18 cellular contexts compared by ENCODE assay signal in the genomic region with DNA sequence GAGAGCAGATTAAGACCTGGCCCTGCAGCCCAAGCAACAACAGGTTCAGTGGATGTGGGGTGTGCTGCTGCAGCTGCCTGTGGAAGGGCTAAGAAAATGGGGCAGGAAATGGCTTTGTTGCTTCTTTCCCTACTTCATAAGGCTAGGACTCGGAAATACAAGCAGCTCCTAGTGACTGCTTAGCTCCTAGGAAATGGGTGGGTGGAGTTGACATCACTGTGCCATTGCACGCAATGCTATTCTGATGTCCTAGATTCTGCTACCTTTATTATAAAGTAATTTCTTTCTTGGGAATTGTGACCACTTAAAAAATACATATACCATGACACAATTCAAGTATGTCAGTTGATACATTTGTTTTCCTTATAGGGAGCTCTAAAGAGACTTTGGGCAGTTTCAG.
DNase-seq lines count a peak whose midpoint lies in the region; FAIRE-seq and TF ChIP-seq lines count a peak whose summit lies in the region.
"Had no signal": no experiment of that assay in that cellular context is flagged by ENCODE, and none has a peak within 500 bp of the region (broad histone marks: within the 10 kb centered on the region; RNA-seq: fewer than 3 reads in every experiment).

No MANE protein-coding gene starts in this region.

- no peak overlapping the region for H4K8ac ChIP-seq in mesenchymal stem cell (ENCODE audit: low read length)

- no peak overlapping the region for H2BK5ac ChIP-seq in mesenchymal stem cell (ENCODE audit: low read depth, low read length, poor library complexity, severe bottlenecking)

- H2AFZ ChIP-seq in smooth muscle cell (ENCODE audit: low read depth) (no peak overlapping the region), mesenchymal stem cell (ENCODE audit: low read depth, low read length) (no peak overlapping the region)

- no peak overlapping the region for H2BK120ac ChIP-seq in mesenchymal stem cell (ENCODE audit: low read depth, low read length)

- H2BK15ac ChIP-seq in mesenchymal stem cell (ENCODE audit: low read depth, poor library complexity, severe bottlenecking) = no peak overlapping the region

- FAIRE-seq in urothelium cell line (lab: Jason Lieb, UNC) = no peak
- FAIRE-seq: A549, G401.6, GM12891, GM19239, H1 had no signal

- H3K4me3 Mint-ChIP-seq in dendritic cell treated with granulocyte-macrophage colony-stimulating factor and Interleukin-4, amounts not matched to agents 40 ng/mL and 50 ng/mL, for 4 days = no peak overlapping the region
- H3K4me3 Mint-ChIP-seq: CD4-positive, alpha-beta memory T cell; H9 had no signal

- H3K79me2 ChIP-seq in smooth muscle cell (ENCODE audit: low read depth) = no peaks in the 10 kb centered on the region

- H2AK5ac ChIP-seq in mesenchymal stem cell (ENCODE audit: low read length, severe bottlenecking) = no peak overlapping the region

- intact Hi-C loops in dendritic cell treated with granulocyte-macrophage colony-stimulating factor and Interleukin-4, amounts not matched to agents 40 ng/mL and 50 ng/mL, for 4 days (cut with micrococcal nuclease) = no loop called here

- H3K27ac Mint-ChIP-seq in dendritic cell treated with granulocyte-macrophage colony-stimulating factor and Interleukin-4, amounts not matched to agents 40 ng/mL and 50 ng/mL, for 4 days = peak overlapping the region; percentile 77
- H3K27ac Mint-ChIP-seq: H9 had no signal

- H3K36me3 ChIP-seq in smooth muscle cell (ENCODE audit: low read depth) (no peaks in the 10 kb centered on the region), mesenchymal stem cell (ENCODE audit: control insufficient read depth in 1 of 2, insufficient read depth in 2 of 2, low read depth in 1 of 2, low read length in 2 of 2) (peaks cover 13 to 66% of the 10 kb centered on the region in 2 experiments)

- peaks cover 16% of the 10 kb centered on the region for H3F3A ChIP-seq in smooth muscle cell (ENCODE audit: low read depth)

- H3K4me3 ChIP-seq in smooth muscle cell (no peak overlapping the region), mesenchymal stem cell (ENCODE audit: insufficient read depth in 1 of 2, low read depth in 1 of 2, low read length in 2 of 2) (no peak overlapping the region)
- H3K4me3 ChIP-seq: A549 had no signal

- no peaks in the 10 kb centered on the region for H4K20me1 ChIP-seq in smooth muscle cell (ENCODE audit: low read depth)

- H3K9me3 ChIP-seq in smooth muscle cell (replicated peaks; ENCODE audit: low read depth) = no peaks in the 10 kb centered on the region
- H3K9me3 ChIP-seq in mesenchymal stem cell (ENCODE audit: control insufficient read depth, low read length) = no peaks in the 10 kb centered on the region
- H3K9me3 ChIP-seq: A549 had no signal

- no peaks in the 10 kb centered on the region for H3K36me3 Mint-ChIP-seq in dendritic cell treated with granulocyte-macrophage colony-stimulating factor and Interleukin-4, amounts not matched to agents 40 ng/mL and 50 ng/mL, for 4 days (ENCODE audit: low read depth)
- H3K36me3 Mint-ChIP-seq: CD4-positive, alpha-beta memory T cell had no signal

- 49% methylated on average over 2 of the region's 2 CpGs for WGBS in smooth muscle cell (ENCODE audit: low lambda C conversion rate)
- WGBS in mesenchymal stem cell = 83% methylated on average over 1 of the region's 2 CpGs

- H3K9me3 Mint-ChIP-seq in dendritic cell treated with granulocyte-macrophage colony-stimulating factor and Interleukin-4, amounts not matched to agents 40 ng/mL and 50 ng/mL, for 4 days = no peaks in the 10 kb centered on the region
- H3K9me3 Mint-ChIP-seq: CD4-positive, alpha-beta memory T cell; H9 had no signal

- H3K4ac ChIP-seq in mesenchymal stem cell (ENCODE audit: low read depth in 1 of 2, low read length in 2 of 2) = no peak overlapping the region

- H4K91ac ChIP-seq in mesenchymal stem cell (ENCODE audit: low read length) = no peak overlapping the region

- no peaks in the 10 kb centered on the region for H3K79me1 ChIP-seq in mesenchymal stem cell (replicated peaks; ENCODE audit: low read length, poor library complexity, severe bottlenecking)

- no peak overlapping the region for H3K23ac ChIP-seq in mesenchymal stem cell (ENCODE audit: low read length in 2 of 2)

- H3K4me1 ChIP-seq in smooth muscle cell (ENCODE audit: low read depth) = peaks cover 13% of the 10 kb centered on the region
- H3K4me1 ChIP-seq in mesenchymal stem cell (ENCODE audit: control insufficient read depth, insufficient read depth, low read depth, low read length) = peaks cover 3% of the 10 kb centered on the region
- H3K4me1 ChIP-seq: A549 had no signal

- H3K27me3 Mint-ChIP-seq in dendritic cell treated with granulocyte-macrophage colony-stimulating factor and Interleukin-4, amounts not matched to agents 40 ng/mL and 50 ng/mL, for 4 days = peaks cover 16% of the 10 kb centered on the region

- no peak overlapping the region for H3K14ac ChIP-seq in mesenchymal stem cell (ENCODE audit: low read length in 2 of 2)

- peak; percentile 10 for DNase-seq in NCI-H510A treated with DMSO at 0.1 percent for 48 hours (lab: John Stamatoyannopoulos, UW)
- DNase-seq in NCI-H510A (lab: John Stamatoyannopoulos, UW) = no peak
- DNase-seq in smooth muscle cell (lab: John Stamatoyannopoulos, UW; ENCODE audit: unreplicated experiment) = no peak
- DNase-seq in HEK293T (ENCODE audit: extremely low spot score) = no peak
- DNase-seq in mesenchymal stem cell = no peak
- DNase-seq in urothelium cell line (ENCODE audit: low spot score) = no peak
- DNase-seq: AML-193; Calu3; CD4-positive, alpha-beta memory T cell; H9 had no signal

- peak overlapping the region in 1 of 2 experiments; percentile 7 for H2BK12ac ChIP-seq in mesenchymal stem cell (ENCODE audit: low read length in 2 of 2)

- no peaks in the 10 kb centered on the region for H3K27me3 ChIP-seq in smooth muscle cell (ENCODE audit: low read depth)
- no peaks in the 10 kb centered on the region for H3K27me3 ChIP-seq in mesenchymal stem cell (ENCODE audit: control insufficient read depth in 1 of 2, insufficient read depth in 1 of 2, low read length in 2 of 2)

- CTCF ChIA-PET in HEK293T (lab: Yijun Ruan, JAX) = no interaction called here

- POLR2A ChIA-PET in HEK293T (lab: Yijun Ruan, JAX) = interaction anchor here (0.6 kb wide), 1 partner anchor 144 kb away, joined by 3 read pairs; no protein-coding TSS in a partner anchor

- H3K4me1 Mint-ChIP-seq in dendritic cell treated with granulocyte-macrophage colony-stimulating factor and Interleukin-4, amounts not matched to agents 40 ng/mL and 50 ng/mL, for 4 days (ENCODE audit: low read depth) = peaks cover 60% of the 10 kb centered on the region
- H3K4me1 Mint-ChIP-seq: CD4-positive, alpha-beta memory T cell; H9 had no signal

- H3K4me2 ChIP-seq in smooth muscle cell = peak overlapping the region; percentile 29
- no peak overlapping the region for H3K4me2 ChIP-seq in mesenchymal stem cell (ENCODE audit: low read length, poor library complexity, severe bottlenecking)
- H3K4me2 ChIP-seq: A549 had no signal

- H3K27ac ChIP-seq in smooth muscle cell (ENCODE audit: low read depth) (peak overlapping the region; percentile 85), mesenchymal stem cell (ENCODE audit: low read length, poor library complexity, severe bottlenecking) (no peak overlapping the region)
- H3K27ac ChIP-seq: 22Rv1, A549, C4-2B had no signal

- no peak for TF ChIP-seq CTCF in smooth muscle cell (IDR thresholded peaks at IDR 0.05; ENCODE audit: borderline replicate concordance, insufficient read depth, poor library complexity, severe bottlenecking)

- H3K9ac ChIP-seq in smooth muscle cell (ENCODE audit: low read depth) (peak overlapping the region; percentile 72), mesenchymal stem cell (ENCODE audit: low read length) (no peak overlapping the region)

- H3K18ac ChIP-seq in mesenchymal stem cell (ENCODE audit: low read depth in 1 of 2, low read length in 2 of 2) = peak overlapping the region in 1 of 2 experiments; percentile 1

TF ChIP-seq in HEK293T, 16 proteins besides CTCF, POLR2A, EP300 and RAD21:
- TF ChIP-seq LEF1 (IDR thresholded peaks at IDR 0.05; ENCODE audit: borderline replicate concordance) = no peak
- TF ChIP-seq FOXK2 (IDR thresholded peaks at IDR 0.05) = no peak
- no peak for TF ChIP-seq L3MBTL2 (conservative IDR thresholded peaks at IDR 0.05)
- TF ChIP-seq ELF4 (IDR thresholded peaks at IDR 0.05) = no peak
- no peak for TF ChIP-seq SP1 (IDR thresholded peaks at IDR 0.05)
- no peak for TF ChIP-seq NFRKB (IDR thresholded peaks at IDR 0.05)
- no peak for TF ChIP-seq ARNT (IDR thresholded peaks at IDR 0.05)
- no peak for TF ChIP-seq TARDBP (IDR thresholded peaks at IDR 0.05)
- TF ChIP-seq ZNF384 (IDR thresholded peaks at IDR 0.05) = no peak
- no peak for TF ChIP-seq BHLHE40 (IDR thresholded peaks at IDR 0.05; ENCODE audit: borderline replicate concordance)
- TF ChIP-seq FOXA1 (IDR thresholded peaks at IDR 0.05) = no peak
- no peak for TF ChIP-seq FOXM1 (IDR thresholded peaks at IDR 0.05; ENCODE audit: borderline replicate concordance)
- TF ChIP-seq, protein P1, sequence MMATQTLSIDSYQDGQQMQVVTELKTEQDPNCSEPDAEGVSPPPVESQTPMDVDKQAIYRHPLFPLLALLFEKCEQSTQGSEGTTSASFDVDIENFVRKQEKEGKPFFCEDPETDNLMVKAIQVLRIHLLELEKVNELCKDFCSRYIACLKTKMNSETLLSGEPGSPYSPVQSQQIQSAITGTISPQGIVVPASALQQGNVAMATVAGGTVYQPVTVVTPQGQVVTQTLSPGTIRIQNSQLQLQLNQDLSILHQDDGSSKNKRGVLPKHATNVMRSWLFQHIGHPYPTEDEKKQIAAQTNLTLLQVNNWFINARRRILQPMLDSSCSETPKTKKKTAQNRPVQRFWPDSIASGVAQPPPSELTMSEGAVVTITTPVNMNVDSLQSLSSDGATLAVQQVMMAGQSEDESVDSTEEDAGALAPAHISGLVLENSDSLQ (IDR thresholded peaks at IDR 0.05) = no peak
